Comparison of ENCODE assay signal across 13 cellular contexts in genomic region chr11:61761440-61762163, GRCh38. TPM values are rescaled to one million over a fixed set of nuclear protein-coding genes. Genes with fewer than 3 reads are reported as not detected.
"Had no signal": no experiment of that assay in that cellular context is flagged by ENCODE, and none has a peak within 500 bp of the region (broad histone marks: within the 10 kb centered on the region; RNA-seq: fewer than 3 reads in every experiment).

No MANE protein-coding gene starts in this region.

- H3K9me3 ChIP-seq: esophagus squamous epithelium, transverse colon had no signal

- H3K9me3 Mint-ChIP-seq: activated naive CD4-positive, alpha-beta T cell treated with anti-CD3 and anti-CD28 coated beads, Interleukin-2, amount 50 U/mL, for 72 hours; activated T-cell treated with anti-CD3 and anti-CD28 coated beads, Interleukin-2, amount 50 U/mL, for 24 hours; natural killer cell treated with Interleukin-12 subunit alpha and Interleukin-12 subunit beta and Interleukin-15 and Interleukin-18, amount 100 ng/mL, for 72 hours had no signal

- ATAC-seq: activated CD8-positive, alpha-beta memory T cell treated with anti-CD3 and anti-CD28 coated beads, Interleukin-2, amount 10 ng/mL, durations not matched to agents 7 days and 5 days; activated naive CD4-positive, alpha-beta T cell treated with anti-CD3 and anti-CD28 coated beads, Interleukin-2, amount 50 U/mL, for 72 hours; natural killer cell treated with Interleukin-12 subunit alpha and Interleukin-12 subunit beta and Interleukin-15 and Interleukin-18, amount 100 ng/mL, for 72 hours had no signal

- H3K4me3 Mint-ChIP-seq: activated CD8-positive, alpha-beta memory T cell treated with anti-CD3 and anti-CD28 coated beads, Interleukin-2, amount 10 ng/mL, durations not matched to agents 7 days and 5 days; activated T-cell treated with anti-CD3 and anti-CD28 coated beads, Interleukin-2, amount 50 U/mL, for 24 hours; natural killer cell treated with Interleukin-12 subunit alpha and Interleukin-12 subunit beta and Interleukin-15 and Interleukin-18, amount 100 ng/mL, for 72 hours had no signal

- H3K27me3 Mint-ChIP-seq: activated CD8-positive, alpha-beta memory T cell treated with anti-CD3 and anti-CD28 coated beads, Interleukin-2, amount 10 ng/mL, durations not matched to agents 7 days and 5 days; activated T-cell treated with anti-CD3 and anti-CD28 coated beads, Interleukin-2, amount 50 U/mL, for 24 hours had no signal

- H3K36me3 Mint-ChIP-seq: activated CD8-positive, alpha-beta memory T cell treated with anti-CD3 and anti-CD28 coated beads, Interleukin-2, amount 10 ng/mL, durations not matched to agents 7 days and 5 days; activated naive CD4-positive, alpha-beta T cell treated with anti-CD3 and anti-CD28 coated beads, Interleukin-2, amount 50 U/mL, for 72 hours; natural killer cell treated with Interleukin-12 subunit alpha and Interleukin-12 subunit beta and Interleukin-15 and Interleukin-18, amount 100 ng/mL, for 72 hours had no signal

- DNase-seq: activated CD4-positive, alpha-beta T cell treated with anti-CD3 and anti-CD28 coated beads for 1 hour; activated CD4-positive, alpha-beta T cell treated with anti-CD3 and anti-CD28 coated beads, Interleukin-2, amount 50 U/mL, for 48 hours; activated CD8-positive, alpha-beta memory T cell treated with anti-CD3 and anti-CD28 coated beads, Interleukin-2, amount 10 ng/mL, durations not matched to agents 7 days and 5 days; activated effector memory CD4-positive, alpha-beta T cell treated with Interleukin-2 at 50 U/mL for 16 hours; activated T-cell treated with anti-CD3 and anti-CD28 coated beads, Interleukin-2, amount 50 U/mL, for 24 hours; brain microvascular endothelial cell; esophagus squamous epithelium; foreskin fibroblast; T-helper 9 cell; transverse colon had no signal

- H3K27ac Mint-ChIP-seq: activated CD8-positive, alpha-beta memory T cell treated with anti-CD3 and anti-CD28 coated beads, Interleukin-2, amount 10 ng/mL, durations not matched to agents 7 days and 5 days; activated T-cell treated with anti-CD3 and anti-CD28 coated beads, Interleukin-2, amount 50 U/mL, for 24 hours; natural killer cell treated with Interleukin-12 subunit alpha and Interleukin-12 subunit beta and Interleukin-15 and Interleukin-18, amount 100 ng/mL, for 72 hours had no signal

- H3K27ac ChIP-seq: brain microvascular endothelial cell, esophagus squamous epithelium, transverse colon had no signal

- H3K4me3 ChIP-seq: esophagus squamous epithelium, transverse colon had no signal

- H3K27me3 ChIP-seq: brain microvascular endothelial cell, transverse colon had no signal

- H3K36me3 ChIP-seq: brain microvascular endothelial cell, esophagus squamous epithelium, transverse colon had no signal

RNA-seq across cellular contexts. Expression of gene MYRF, which starts 9.2 kb away (rescaled TPM):
- total RNA-seq: skeletal muscle tissue had no signal
